17 cellular contexts compared by ENCODE assay signal in genomic region chr2:240350006-240350355, GRCh38.
DNase-seq lines count a peak whose midpoint lies in the region; ATAC-seq and TF ChIP-seq lines count a peak whose summit lies in the region.
"Had no signal": no experiment of that assay in that cellular context is flagged by ENCODE, and none has a peak within 500 bp of the region (broad histone marks: within the 10 kb centered on the region; RNA-seq: fewer than 3 reads in every experiment).

No MANE protein-coding gene starts in this region.

- H3K27me3 ChIP-seq in RWPE2 (ENCODE audit: insufficient read depth, poor library complexity, severe bottlenecking) (no peaks in the 10 kb centered on the region), osteoblast (ENCODE audit: insufficient read depth, low read length) (no peaks in the 10 kb centered on the region), upper lobe of right lung (peaks cover 6% of the 10 kb centered on the region)

- intact Hi-C loops in left ventricle myocardium superior (cut with micrococcal nuclease), result no loop called here
- intact Hi-C loops in Right ventricle myocardium superior (cut with DNase I), result no loop called here
- intact Hi-C loops in upper lobe of right lung (cut with DNase I), result no loop called here

- H3K27ac ChIP-seq in RWPE2 (ENCODE audit: poor library complexity, severe bottlenecking) (no peak overlapping the region), osteoblast (ENCODE audit: low read depth, low read length) (no peak overlapping the region), upper lobe of right lung (no peak overlapping the region)
- H3K27ac ChIP-seq: HL-60 had no signal

- DNase-seq in left ventricle myocardium superior, result peak; percentile 11
- DNase-seq in Right ventricle myocardium superior, result no peak
- peak; percentile 26 for DNase-seq in RWPE2 (ENCODE audit: low spot score)
- peak; percentile 46 for DNase-seq in osteoblast (ENCODE audit: insufficient read length, low spot score, missing footprints)
- DNase-seq in upper lobe of right lung, result peak; percentile 52
- DNase-seq in C1 segment of cervical spinal cord (lab: John Stamatoyannopoulos, UW), result no peak
- no peak for DNase-seq in NCI-H2029 treated with DMSO at 0.1 percent for 48 hours (lab: John Stamatoyannopoulos, UW)
- DNase-seq: CD4-positive, CD25-positive, alpha-beta regulatory T cell; COR-L47; DMS 273 treated with DMSO at 0.1 percent for 48 hours; DMS53; DND-41; EL; H9 had no signal

- no peak overlapping the region for H3K4me3 ChIP-seq in RWPE2 (ENCODE audit: severe bottlenecking)
- no peak overlapping the region for H3K4me3 ChIP-seq in osteoblast (ENCODE audit: insufficient read depth, low read length)
- H3K4me3 ChIP-seq in upper lobe of right lung, result no peak overlapping the region
- H3K4me3 ChIP-seq: K562 had no signal

- H3K9me3 ChIP-seq in RWPE2 (ENCODE audit: severe bottlenecking), result no peaks in the 10 kb centered on the region
- peaks cover 3% of the 10 kb centered on the region for H3K9me3 ChIP-seq in osteoblast (ENCODE audit: low read depth, low read length)
- H3K9me3 ChIP-seq in upper lobe of right lung, result no peaks in the 10 kb centered on the region

- no peaks in the 10 kb centered on the region for H4K20me1 ChIP-seq in osteoblast (ENCODE audit: insufficient read depth, low read length)

- no peak overlapping the region for H3K4me2 ChIP-seq in osteoblast (ENCODE audit: insufficient read depth, low read length)

- no peak overlapping the region for H2AFZ ChIP-seq in osteoblast (ENCODE audit: low read length)

- H3K4me1 ChIP-seq in RWPE2 (ENCODE audit: insufficient read depth, poor library complexity, severe bottlenecking) (no peaks in the 10 kb centered on the region), osteoblast (ENCODE audit: insufficient read depth, low read length) (no peaks in the 10 kb centered on the region), upper lobe of right lung (no peaks in the 10 kb centered on the region)

- ATAC-seq in left ventricle myocardium superior (no peak), Right ventricle myocardium superior (ENCODE audit: poor library complexity) (no peak), RWPE2 (ENCODE audit: low read depth) (no peak), upper lobe of right lung (no peak), HG03565 (IDR thresholded peaks at IDR 0.05; ENCODE audit: unreplicated experiment) (no peak)
- ATAC-seq: K562 had no signal

- no peaks in the 10 kb centered on the region for H3K36me3 ChIP-seq in RWPE2 (ENCODE audit: low read depth)
- no peaks in the 10 kb centered on the region for H3K36me3 ChIP-seq in osteoblast (ENCODE audit: insufficient read depth, low read length)
- no peaks in the 10 kb centered on the region for H3K36me3 ChIP-seq in upper lobe of right lung

- TF ChIP-seq CTCF in RWPE2 (IDR thresholded peaks at IDR 0.05; ENCODE audit: poor library complexity, severe bottlenecking), result no peak
- TF ChIP-seq CTCF in osteoblast (IDR thresholded peaks at IDR 0.05; ENCODE audit: extremely low read depth, low read depth, low read length), result no peak
- no peak for TF ChIP-seq CTCF in upper lobe of right lung (IDR thresholded peaks at IDR 0.05)

- no peaks in the 10 kb centered on the region for H3K79me2 ChIP-seq in osteoblast (ENCODE audit: insufficient read depth, low read length)

Comparison
In these comparisons a context has a peak if more than half of its experiments do, and no peak if none do; other contexts are left out.
1. DNase-seq: peak in left ventricle myocardium superior (single experiment), RWPE2 (single experiment), osteoblast (single experiment) and upper lobe of right lung (single experiment); none in Right ventricle myocardium superior (single experiment), C1 segment of cervical spinal cord (0 of 14) and NCI-H2029 treated with DMSO at 0.1 percent for 48 hours (single experiment).